1 cellular context compared by ENCODE assay signal in the genomic region with DNA sequence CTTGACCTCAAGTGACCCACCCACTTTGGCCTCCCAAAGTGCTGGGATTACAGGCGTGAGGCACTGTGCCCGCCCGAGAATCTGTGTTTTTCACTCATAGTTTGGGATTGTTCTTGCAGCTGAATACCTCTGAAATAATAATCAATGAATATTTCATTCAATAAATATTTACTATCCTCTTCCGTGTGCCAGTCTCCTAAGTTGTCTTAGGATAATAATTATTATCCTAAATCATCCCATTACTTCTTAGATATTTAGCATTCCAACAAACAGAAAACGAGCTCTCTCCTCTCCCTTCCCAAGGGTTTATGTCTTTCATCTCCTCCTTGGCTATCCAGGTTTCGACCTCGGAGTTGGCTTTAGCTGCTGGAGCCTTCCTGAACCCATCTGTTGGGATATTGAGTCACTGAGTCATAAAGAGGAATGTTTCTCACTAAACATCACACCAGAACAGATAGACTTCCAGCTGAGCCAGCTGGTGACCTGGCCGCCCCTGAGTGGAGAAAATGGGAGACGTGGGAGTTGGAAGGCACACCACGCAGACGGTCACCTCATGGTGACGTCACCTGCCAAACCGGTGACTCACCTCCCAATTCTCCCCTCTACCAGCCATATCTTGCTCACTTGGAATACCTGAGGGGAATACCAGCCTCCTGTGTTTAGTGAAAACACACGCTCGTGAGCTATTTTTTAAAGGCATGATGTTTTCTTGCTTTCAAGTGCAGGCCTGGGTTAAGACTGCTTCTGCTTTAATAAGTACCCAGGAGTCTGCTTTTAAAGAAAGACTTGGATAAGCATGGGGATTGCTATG.
TF ChIP-seq lines count a peak whose summit lies in the region.

No MANE protein-coding gene starts in this region.

TF ChIP-seq in K562, 482 proteins besides CTCF, POLR2A, EP300 and RAD21 (continued from another document and continues in another):
- TF ChIP-seq, protein P1, sequence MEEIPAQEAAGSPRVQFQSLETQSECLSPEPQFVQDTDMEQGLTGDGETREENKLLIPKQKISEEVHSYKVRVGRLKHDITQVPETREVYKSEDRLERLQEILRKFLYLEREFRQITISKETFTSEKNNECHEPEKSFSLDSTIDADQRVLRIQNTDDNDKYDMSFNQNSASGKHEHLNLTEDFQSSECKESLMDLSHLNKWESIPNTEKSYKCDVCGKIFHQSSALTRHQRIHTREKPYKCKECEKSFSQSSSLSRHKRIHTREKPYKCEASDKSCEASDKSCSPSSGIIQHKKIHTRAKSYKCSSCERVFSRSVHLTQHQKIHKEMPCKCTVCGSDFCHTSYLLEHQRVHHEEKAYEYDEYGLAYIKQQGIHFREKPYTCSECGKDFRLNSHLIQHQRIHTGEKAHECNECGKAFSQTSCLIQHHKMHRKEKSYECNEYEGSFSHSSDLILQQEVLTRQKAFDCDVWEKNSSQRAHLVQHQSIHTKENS (CRISPR knock-in tag; IDR thresholded peaks at IDR 0.05): no peak
- TF ChIP-seq EWSR1 (IDR thresholded peaks at IDR 0.05; ENCODE audit: borderline replicate concordance, low read depth, partially characterized antibody) (no peak), SMARCA4 (IDR thresholded peaks at IDR 0.05) (peak; percentile 96), U2AF1 (optimal IDR thresholded peaks at IDR 0.05; ENCODE audit: low read depth, low read length) (no peak), ZNF586 (CRISPR knock-in tag; conservative IDR thresholded peaks at IDR 0.05) (no peak), MTF1 (CRISPR knock-in tag; IDR thresholded peaks at IDR 0.05; ENCODE audit: borderline replicate concordance) (no peak), HDAC1 (IDR thresholded peaks at IDR 0.05) (peak; percentile 57 to 78; a peak in 3 of 4 replicates), LEF1 (IDR thresholded peaks at IDR 0.05) (peak; percentile 81), CREM (IDR thresholded peaks at IDR 0.05; ENCODE audit: low read depth) (peak; percentile 98), TAF1 (IDR thresholded peaks at IDR 0.05; ENCODE audit: control insufficient read depth, extremely low read depth, insufficient read depth, low read length, severe bottlenecking) (no peak), BCL6 (CRISPR knock-in tag; IDR thresholded peaks at IDR 0.05) (no peak), ATF7 (IDR thresholded peaks at IDR 0.05) (peak; percentile 99), PTTG1 (tag; IDR thresholded peaks at IDR 0.05; ENCODE audit: low read depth) (no peak), XRCC3 (IDR thresholded peaks at IDR 0.05) (no peak), MCM2 (IDR thresholded peaks at IDR 0.05; ENCODE audit: low read depth) (no peak), NONO (IDR thresholded peaks at IDR 0.05; ENCODE audit: low read depth in 2 of 2, low read length in 1 of 2) (no peak), CXXC5 (CRISPR knock-in tag; IDR thresholded peaks at IDR 0.05) (peak; percentile 88), WHSC1 (IDR thresholded peaks at IDR 0.05; ENCODE audit: low read length) (peak; percentile 74), ZNF121 (CRISPR knock-in tag; conservative IDR thresholded peaks at IDR 0.05) (no peak), BHLHE40 (IDR thresholded peaks at IDR 0.05; ENCODE audit: low read length) (peak; percentile 86), ZNF253 (CRISPR knock-in tag; conservative IDR thresholded peaks at IDR 0.05) (no peak), ZNF75A (CRISPR knock-in tag; IDR thresholded peaks at IDR 0.05) (no peak), ZNF175 (CRISPR knock-in tag; IDR thresholded peaks at IDR 0.05; ENCODE audit: low read depth) (peak; percentile 72), SMARCB1 (IDR thresholded peaks at IDR 0.05; ENCODE audit: insufficient read length, low read depth) (peak; percentile 60), HNRNPL (IDR thresholded peaks at IDR 0.05; ENCODE audit: low read depth, low read length) (no peak), RFX5 (IDR thresholded peaks at IDR 0.05; ENCODE audit: low read depth, low read length) (no peak), TEAD2 (tag; IDR thresholded peaks at IDR 0.05) (no peak), CREBBP (IDR thresholded peaks at IDR 0.05; ENCODE audit: low read depth, low read length) (no peak), ZBTB17 (CRISPR knock-in tag; IDR thresholded peaks at IDR 0.05) (peak; percentile 56; the same call in 1 of the 2 replicates), U2AF2 (optimal IDR thresholded peaks at IDR 0.05; ENCODE audit: low read depth, low read length) (no peak), ATF1 (CRISPR knock-in tag; IDR thresholded peaks at IDR 0.05) (no peak), ATF1 (tag; IDR thresholded peaks at IDR 0.05) (peak; percentile 99), ESRRB (CRISPR knock-in tag; IDR thresholded peaks at IDR 0.05; ENCODE audit: borderline replicate concordance) (no peak), TRIM28 (IDR thresholded peaks at IDR 0.05) (0 out of 2 replicates have a peak, but pooled peaks have one; percentile 38), BRF1 (IDR thresholded peaks at IDR 0.05; ENCODE audit: borderline replicate concordance, extremely low read depth, insufficient read length) (no peak), ZFX (CRISPR knock-in tag; IDR thresholded peaks at IDR 0.05) (peak; percentile 37; the same call in 1 of the 2 replicates), SETDB1 (IDR thresholded peaks at IDR 0.05; ENCODE audit: low read length) (peak; percentile 82), C11orf30 (IDR thresholded peaks at IDR 0.05; ENCODE audit: low read depth) (no peak), PML (IDR thresholded peaks at IDR 0.05; ENCODE audit: low read length) (peak; percentile 68), KAT7 (CRISPR knock-in tag; IDR thresholded peaks at IDR 0.05; ENCODE audit: borderline replicate concordance) (peak; percentile 39; the same call in 1 of the 2 replicates), BRD4 (IDR thresholded peaks at IDR 0.05) (no peak), CC2D1A (IDR thresholded peaks at IDR 0.05) (peak; percentile 57; the same call in 1 of the 2 replicates), CBFA2T3 (IDR thresholded peaks at IDR 0.05) (no peak), RHOXF2B (CRISPR knock-in tag; conservative IDR thresholded peaks at IDR 0.05) (no peak), ZNF507 (tag; conservative IDR thresholded peaks at IDR 0.05) (no peak), ZNF79 (CRISPR knock-in tag; IDR thresholded peaks at IDR 0.05; ENCODE audit: low read depth) (no peak), GTF2A2 (tag; IDR thresholded peaks at IDR 0.05) (no peak), SP2 (IDR thresholded peaks at IDR 0.05; ENCODE audit: extremely low read depth, low read depth, low read length, poor library complexity, severe bottlenecking) (no peak), ZNF133 (CRISPR knock-in tag; IDR thresholded peaks at IDR 0.05) (no peak), COPS2 (conservative IDR thresholded peaks at IDR 0.05) (no peak), STAG1 (CRISPR knock-in tag; IDR thresholded peaks at IDR 0.05; ENCODE audit: borderline replicate concordance) (no peak)
- TF ChIP-seq, protein P2, sequence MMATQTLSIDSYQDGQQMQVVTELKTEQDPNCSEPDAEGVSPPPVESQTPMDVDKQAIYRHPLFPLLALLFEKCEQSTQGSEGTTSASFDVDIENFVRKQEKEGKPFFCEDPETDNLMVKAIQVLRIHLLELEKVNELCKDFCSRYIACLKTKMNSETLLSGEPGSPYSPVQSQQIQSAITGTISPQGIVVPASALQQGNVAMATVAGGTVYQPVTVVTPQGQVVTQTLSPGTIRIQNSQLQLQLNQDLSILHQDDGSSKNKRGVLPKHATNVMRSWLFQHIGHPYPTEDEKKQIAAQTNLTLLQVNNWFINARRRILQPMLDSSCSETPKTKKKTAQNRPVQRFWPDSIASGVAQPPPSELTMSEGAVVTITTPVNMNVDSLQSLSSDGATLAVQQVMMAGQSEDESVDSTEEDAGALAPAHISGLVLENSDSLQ (IDR thresholded peaks at IDR 0.05): peak; percentile 35; the same call in 1 of the 2 replicates
- TF ChIP-seq, protein P3, sequence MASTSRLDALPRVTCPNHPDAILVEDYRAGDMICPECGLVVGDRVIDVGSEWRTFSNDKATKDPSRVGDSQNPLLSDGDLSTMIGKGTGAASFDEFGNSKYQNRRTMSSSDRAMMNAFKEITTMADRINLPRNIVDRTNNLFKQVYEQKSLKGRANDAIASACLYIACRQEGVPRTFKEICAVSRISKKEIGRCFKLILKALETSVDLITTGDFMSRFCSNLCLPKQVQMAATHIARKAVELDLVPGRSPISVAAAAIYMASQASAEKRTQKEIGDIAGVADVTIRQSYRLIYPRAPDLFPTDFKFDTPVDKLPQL (IDR thresholded peaks at IDR 0.05; ENCODE audit: extremely low read depth, insufficient read length): no peak
- TF ChIP-seq, protein P4, sequence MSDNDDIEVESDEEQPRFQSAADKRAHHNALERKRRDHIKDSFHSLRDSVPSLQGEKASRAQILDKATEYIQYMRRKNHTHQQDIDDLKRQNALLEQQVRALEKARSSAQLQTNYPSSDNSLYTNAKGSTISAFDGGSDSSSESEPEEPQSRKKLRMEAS (CRISPR knock-in tag; IDR thresholded peaks at IDR 0.05): peak; percentile 58; the same call in 1 of the 2 replicates
- TF ChIP-seq, protein P5, sequence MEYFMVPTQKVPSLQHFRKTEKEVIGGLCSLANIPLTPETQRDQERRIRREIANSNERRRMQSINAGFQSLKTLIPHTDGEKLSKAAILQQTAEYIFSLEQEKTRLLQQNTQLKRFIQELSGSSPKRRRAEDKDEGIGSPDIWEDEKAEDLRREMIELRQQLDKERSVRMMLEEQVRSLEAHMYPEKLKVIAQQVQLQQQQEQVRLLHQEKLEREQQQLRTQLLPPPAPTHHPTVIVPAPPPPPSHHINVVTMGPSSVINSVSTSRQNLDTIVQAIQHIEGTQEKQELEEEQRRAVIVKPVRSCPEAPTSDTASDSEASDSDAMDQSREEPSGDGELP (CRISPR knock-in tag; IDR thresholded peaks at IDR 0.05; ENCODE audit: borderline replicate concordance): peak; percentile 99
- TF ChIP-seq, protein P6, sequence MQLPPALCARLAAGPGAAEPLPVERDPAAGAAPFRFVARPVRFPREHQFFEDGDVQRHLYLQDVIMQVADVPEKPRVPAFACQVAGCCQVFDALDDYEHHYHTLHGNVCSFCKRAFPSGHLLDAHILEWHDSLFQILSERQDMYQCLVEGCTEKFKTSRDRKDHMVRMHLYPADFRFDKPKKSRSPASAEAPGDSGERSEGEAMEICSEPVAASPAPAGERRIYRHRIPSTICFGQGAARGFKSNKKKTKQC (CRISPR knock-in tag; IDR thresholded peaks at IDR 0.05): 0 out of 2 replicates have a peak, but pooled peaks have one; percentile 17
- TF ChIP-seq, protein P7, sequence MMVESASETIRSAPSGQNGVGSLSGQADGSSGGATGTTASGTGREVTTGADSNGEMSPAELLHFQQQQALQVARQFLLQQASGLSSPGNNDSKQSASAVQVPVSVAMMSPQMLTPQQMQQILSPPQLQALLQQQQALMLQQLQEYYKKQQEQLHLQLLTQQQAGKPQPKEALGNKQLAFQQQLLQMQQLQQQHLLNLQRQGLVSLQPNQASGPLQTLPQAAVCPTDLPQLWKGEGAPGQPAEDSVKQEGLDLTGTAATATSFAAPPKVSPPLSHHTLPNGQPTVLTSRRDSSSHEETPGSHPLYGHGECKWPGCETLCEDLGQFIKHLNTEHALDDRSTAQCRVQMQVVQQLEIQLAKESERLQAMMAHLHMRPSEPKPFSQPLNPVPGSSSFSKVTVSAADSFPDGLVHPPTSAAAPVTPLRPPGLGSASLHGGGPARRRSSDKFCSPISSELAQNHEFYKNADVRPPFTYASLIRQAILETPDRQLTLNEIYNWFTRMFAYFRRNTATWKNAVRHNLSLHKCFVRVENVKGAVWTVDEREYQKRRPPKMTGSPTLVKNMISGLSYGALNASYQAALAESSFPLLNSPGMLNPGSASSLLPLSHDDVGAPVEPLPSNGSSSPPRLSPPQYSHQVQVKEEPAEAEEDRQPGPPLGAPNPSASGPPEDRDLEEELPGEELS (CRISPR knock-in tag; IDR thresholded peaks at IDR 0.05; ENCODE audit: borderline replicate concordance): no peak
- TF ChIP-seq, protein P8, sequence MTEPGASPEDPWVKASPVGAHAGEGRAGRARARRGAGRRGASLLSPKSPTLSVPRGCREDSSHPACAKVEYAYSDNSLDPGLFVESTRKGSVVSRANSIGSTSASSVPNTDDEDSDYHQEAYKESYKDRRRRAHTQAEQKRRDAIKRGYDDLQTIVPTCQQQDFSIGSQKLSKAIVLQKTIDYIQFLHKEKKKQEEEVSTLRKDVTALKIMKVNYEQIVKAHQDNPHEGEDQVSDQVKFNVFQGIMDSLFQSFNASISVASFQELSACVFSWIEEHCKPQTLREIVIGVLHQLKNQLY (CRISPR knock-in tag; conservative IDR thresholded peaks at IDR 0.05): no peak
- TF ChIP-seq, protein P9, sequence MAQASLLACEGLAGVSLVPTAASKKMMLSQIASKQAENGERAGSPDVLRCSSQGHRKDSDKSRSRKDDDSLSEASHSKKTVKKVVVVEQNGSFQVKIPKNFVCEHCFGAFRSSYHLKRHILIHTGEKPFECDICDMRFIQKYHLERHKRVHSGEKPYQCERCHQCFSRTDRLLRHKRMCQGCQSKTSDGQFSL (CRISPR knock-in tag; IDR thresholded peaks at IDR 0.05): no peak
- TF ChIP-seq, protein P9 (tag; IDR thresholded peaks at IDR 0.05): 0 out of 4 replicates have a peak, but pooled peaks of 1 of the 2 experiments have one; percentile 28
- TF ChIP-seq, protein P10, sequence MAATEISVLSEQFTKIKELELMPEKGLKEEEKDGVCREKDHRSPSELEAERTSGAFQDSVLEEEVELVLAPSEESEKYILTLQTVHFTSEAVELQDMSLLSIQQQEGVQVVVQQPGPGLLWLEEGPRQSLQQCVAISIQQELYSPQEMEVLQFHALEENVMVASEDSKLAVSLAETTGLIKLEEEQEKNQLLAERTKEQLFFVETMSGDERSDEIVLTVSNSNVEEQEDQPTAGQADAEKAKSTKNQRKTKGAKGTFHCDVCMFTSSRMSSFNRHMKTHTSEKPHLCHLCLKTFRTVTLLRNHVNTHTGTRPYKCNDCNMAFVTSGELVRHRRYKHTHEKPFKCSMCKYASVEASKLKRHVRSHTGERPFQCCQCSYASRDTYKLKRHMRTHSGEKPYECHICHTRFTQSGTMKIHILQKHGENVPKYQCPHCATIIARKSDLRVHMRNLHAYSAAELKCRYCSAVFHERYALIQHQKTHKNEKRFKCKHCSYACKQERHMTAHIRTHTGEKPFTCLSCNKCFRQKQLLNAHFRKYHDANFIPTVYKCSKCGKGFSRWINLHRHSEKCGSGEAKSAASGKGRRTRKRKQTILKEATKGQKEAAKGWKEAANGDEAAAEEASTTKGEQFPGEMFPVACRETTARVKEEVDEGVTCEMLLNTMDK (IDR thresholded peaks at IDR 0.05; ENCODE audit: borderline replicate concordance, insufficient read depth, low read depth, low read length, poor library complexity, severe bottlenecking): no peak
- TF ChIP-seq, protein P11, sequence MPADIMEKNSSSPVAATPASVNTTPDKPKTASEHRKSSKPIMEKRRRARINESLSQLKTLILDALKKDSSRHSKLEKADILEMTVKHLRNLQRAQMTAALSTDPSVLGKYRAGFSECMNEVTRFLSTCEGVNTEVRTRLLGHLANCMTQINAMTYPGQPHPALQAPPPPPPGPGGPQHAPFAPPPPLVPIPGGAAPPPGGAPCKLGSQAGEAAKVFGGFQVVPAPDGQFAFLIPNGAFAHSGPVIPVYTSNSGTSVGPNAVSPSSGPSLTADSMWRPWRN (IDR thresholded peaks at IDR 0.05; ENCODE audit: low read depth): peak; percentile 36; the same call in 1 of the 2 replicates
